16 cellular contexts compared by ENCODE assay signal in genomic region chr12:119686776-119687175, GRCh38.
"Had no signal": no experiment of that assay in that cellular context is flagged by ENCODE, and none has a peak within 500 bp of the region (broad histone marks: within the 10 kb centered on the region; RNA-seq: fewer than 3 reads in every experiment).

No MANE protein-coding gene starts in this region.

- H3K4me3 ChIP-seq: gastrocnemius medialis, heart left ventricle, right atrium auricular region, smooth muscle cell had no signal

- DNase-seq: activated CD4-positive, alpha-beta T cell treated with anti-CD3 and anti-CD28 coated beads, Interleukin-2, amount 10 ng/mL, durations not matched to agents 24 days and 14 days; activated CD4-positive, CD25-positive, alpha-beta regulatory T cell; activated CD8-positive, alpha-beta memory T cell treated with anti-CD3 and anti-CD28 coated beads, Interleukin-2, amount 50 U/mL, for 4 hours; activated CD8-positive, alpha-beta T cell treated with anti-CD3 and anti-CD28 coated beads, Interleukin-2, amount 10 ng/mL, durations not matched to agents 7 days and 5 days; activated naive CD8-positive, alpha-beta T cell treated with anti-CD3 and anti-CD28 coated beads, Interleukin-2, amount 10 ng/mL, durations not matched to agents 7 days and 5 days; cortex of kidney; effector memory CD4-positive, alpha-beta T cell; gastrocnemius medialis; heart left ventricle; immature natural killer cell; naive B cell; stimulated activated naive CD8-positive, alpha-beta T cell treated with anti-CD3 and anti-CD28 coated beads, Interleukin-15, amount 100 ng/mL, for 72 hours had no signal

- H3K27ac ChIP-seq: brain microvascular endothelial cell, epithelial cell of prostate, heart left ventricle, right atrium auricular region had no signal

- H3K9me3 ChIP-seq: gastrocnemius medialis, heart left ventricle, right atrium auricular region had no signal

- H3K27me3 ChIP-seq: brain microvascular endothelial cell, gastrocnemius medialis, heart left ventricle, right atrium auricular region had no signal

- ATAC-seq: activated CD8-positive, alpha-beta T cell treated with anti-CD3 and anti-CD28 coated beads, Interleukin-2, amount 10 ng/mL, durations not matched to agents 7 days and 5 days; gastrocnemius medialis; stimulated activated naive CD8-positive, alpha-beta T cell treated with anti-CD3 and anti-CD28 coated beads, Interleukin-15, amount 100 ng/mL, for 72 hours had no signal
